8 cellular contexts compared by ENCODE assay signal in the genomic region with DNA sequence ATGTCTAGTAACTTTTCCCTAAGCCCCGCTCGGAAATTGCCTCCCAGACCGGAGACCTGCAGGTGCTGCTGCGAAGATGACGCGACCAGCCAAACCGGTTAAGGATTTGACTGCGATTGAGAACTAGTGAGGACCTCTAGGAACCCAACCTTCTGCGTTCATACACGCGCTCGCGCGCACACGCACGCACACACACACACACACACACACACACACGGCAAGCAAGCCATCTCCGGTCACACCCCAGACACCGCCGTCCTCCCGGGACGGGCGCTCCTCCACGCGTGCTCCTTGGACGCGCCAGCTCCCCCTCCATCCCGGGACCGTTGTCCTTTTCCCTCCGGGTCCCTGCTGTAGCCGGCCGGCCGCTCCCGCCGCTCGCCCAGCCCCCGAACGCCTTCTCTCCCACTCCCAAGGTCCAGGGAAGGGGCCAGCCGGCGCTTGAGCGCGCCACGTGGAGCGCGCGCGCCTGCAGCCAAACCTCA. TPM values are rescaled to one million over a fixed set of nuclear protein-coding genes. Genes with fewer than 3 reads are reported as not detected.
DNase-seq lines count a peak whose midpoint lies in the region; ATAC-seq and TF ChIP-seq lines count a peak whose summit lies in the region.

No MANE protein-coding gene starts in this region.

- H3K27me3 ChIP-seq in mammary epithelial cell (ENCODE audit: insufficient read depth, low read length), result no peaks in the 10 kb centered on the region

- CTCF ChIA-PET in mammary epithelial cell (lab: Charles Lee; ENCODE audit: low non-redundant PET), result no interaction called here

- ATAC-seq in HG03571 (IDR thresholded peaks at IDR 0.05; ENCODE audit: unreplicated experiment) (peak; percentile 2), HG02623 (IDR thresholded peaks at IDR 0.05; ENCODE audit: unreplicated experiment) (no peak)

- H2AFZ ChIP-seq in mammary epithelial cell (ENCODE audit: low read depth, low read length), result peak overlapping the region; percentile 93

- H4K20me1 ChIP-seq in mammary epithelial cell (ENCODE audit: insufficient read depth, low read length), result no peaks in the 10 kb centered on the region

- intact Hi-C loops in mammary epithelial cell (cut with micrococcal nuclease), result loop anchor here (2.0 to 10.0 kb wide), 2 partner anchors 18 to 184 kb away; no protein-coding TSS in a partner anchor

- DNase-seq in NCI-H510A treated with DMSO at 0.1 percent for 48 hours (lab: John Stamatoyannopoulos, UW) (peak; percentile 10), NCI-H510A (lab: John Stamatoyannopoulos, UW) (no peak), RKO (ENCODE audit: low spot score) (peak; percentile 84), mammary epithelial cell (peak; percentile 86), inferior parietal cortex (ENCODE audit: extremely low spot score) (peak; percentile 13)

- peak overlapping the region; percentile 89 for H3K4me2 ChIP-seq in mammary epithelial cell (ENCODE audit: insufficient read depth, low read depth, low read length)

- no peaks in the 10 kb centered on the region for H3K9me3 ChIP-seq in mammary epithelial cell (replicated peaks; ENCODE audit: insufficient read depth, low read length)

- H3K79me2 ChIP-seq in mammary epithelial cell (ENCODE audit: insufficient read depth, low read length), result peaks cover 53% of the 10 kb centered on the region

- H3K4me3 ChIP-seq in mammary epithelial cell (replicated peaks in 1 of 3; ENCODE audit: insufficient read depth in 1 of 3, low read depth in 2 of 3, low read length in 3 of 3) (peak overlapping the region; percentile 58 to 81 (median 73)), skin epidermis (peak overlapping the region; percentile 66 to 95 (median 82))

- no peaks in the 10 kb centered on the region for H3K36me3 ChIP-seq in mammary epithelial cell (ENCODE audit: insufficient read depth, low read length)

- no peak for TF ChIP-seq CTCF in mammary epithelial cell (conservative IDR thresholded peaks at IDR 0.05 in 1 of 2, IDR thresholded peaks at IDR 0.05 in 1 of 2; ENCODE audit: extremely low read depth in 1 of 2, insufficient read depth in 1 of 2, low read depth in 1 of 2, low read length in 2 of 2)

- H3K4me1 ChIP-seq in mammary epithelial cell (ENCODE audit: insufficient read depth, low read length), result peaks cover 16% of the 10 kb centered on the region

- WGBS in mammary epithelial cell (ENCODE audit: low coverage, missing lambda C conversion rate), result 7% methylated on average over 18 of the region's 47 CpGs

- dilution Hi-C loops in mammary epithelial cell (cut with HindIII; ENCODE audit: low sequenced_read_pairs), result loop anchor here (5.0 kb wide), 1 partner anchor 53 kb away; no protein-coding TSS in a partner anchor

- in situ Hi-C loops in mammary epithelial cell (cut with MboI; ENCODE audit: low sequenced_read_pairs in 2 of 2), result loop anchor here in 1 of 2 donors (10.0 kb wide), 1 partner anchor 106 kb away; no protein-coding TSS in a partner anchor

- no TSS peak for BruUV-seq in mammary epithelial cell (replicated peaks; lab: Mats Ljungman, UMichigan)

- peak overlapping the region; percentile 65 for H3K9ac ChIP-seq in mammary epithelial cell (ENCODE audit: insufficient read depth, low read length)

- H3K27ac ChIP-seq in mammary epithelial cell (ENCODE audit: insufficient read depth, low read depth, low read length) (peak overlapping the region; percentile 0), skin epidermis (peak overlapping the region in 19 of 21 experiments; percentile 2 to 87 (median 78))

RNA-seq across cellular contexts. Expression of a gene that starts 1.2 kb away (rescaled TPM):
- 10 to 100 TPM; 13.9 to 36.7 TPM for total RNA-seq in mammary epithelial cell
- 20.8 TPM for polyA plus RNA-seq in mammary epithelial cell
- polyA minus RNA-seq in mammary epithelial cell, result 41.5 TPM

RNA-seq across cellular contexts. Expression of a gene that starts 56.9 kb away (rescaled TPM):
- 100 to 1,000 TPM in 1 of 2 donors, 10 to 100 TPM in 1; 27.3 to 115 TPM for total RNA-seq in mammary epithelial cell
- 53.0 TPM for polyA plus RNA-seq in mammary epithelial cell
- polyA minus RNA-seq in mammary epithelial cell, result 7.2 TPM
